Comparison of ENCODE assay signal across 18 cellular contexts in genomic region chr9:133864011-133864410, GRCh38.
A peak's percentile ranks its signal among the peaks of the same experiment; 100 is the strongest.
DNase-seq lines count a peak whose midpoint lies in the region; TF ChIP-seq lines count a peak whose summit lies in the region.
"Had no signal": no experiment of that assay in that cellular context is flagged by ENCODE, and none has a peak within 500 bp of the region (broad histone marks: within the 10 kb centered on the region; RNA-seq: fewer than 3 reads in every experiment).

No MANE protein-coding gene starts in this region.

- H3K27me3 Mint-ChIP-seq in nephron progenitor cell (ENCODE audit: low read depth, poor library complexity), result peaks cover 3% of the 10 kb centered on the region
- H3K27me3 Mint-ChIP-seq in CD8-positive, alpha-beta memory T cell, result peaks cover 0 to 5% of the 10 kb centered on the region in 2 donors

- no peak overlapping the region for H3K27ac ChIP-seq in CD8-positive, alpha-beta memory T cell (ENCODE audit: low read depth, low read length)

- DNase-seq in A172 (ENCODE audit: low spot score) (peak; percentile 19), RPMI7951 (ENCODE audit: low read depth) (peak; percentile 68), fibroblast of villous mesenchyme (ENCODE audit: low read depth) (peak; percentile 63), nephron progenitor cell (no peak), retina (no peak), NCI-H526 (lab: John Stamatoyannopoulos, UW) (no peak), dedifferentiated amniotic fluid mesenchymal stem cell (ENCODE audit: extremely low spot score) (no peak)
- DNase-seq in CD8-positive, alpha-beta memory T cell, result no peak
- DNase-seq: CD8-positive, alpha-beta T cell; KG1; NCI-H1092 treated with DMSO at 0.1 percent for 48 hours; NCI-H2227 treated with DMSO at 0.1 percent for 48 hours; nucleus accumbens; SHP77; stimulated activated CD4-positive, alpha-beta T cell treated with anti-CD3 and anti-CD28 coated beads, Interleukin-4, amount 100 ng/mL, for 4 hours; thyroid gland had no signal

- peak overlapping the region; percentile 54 for H3K27ac Mint-ChIP-seq in nephron progenitor cell
- no peak overlapping the region for H3K27ac Mint-ChIP-seq in CD8-positive, alpha-beta memory T cell
- H3K27ac Mint-ChIP-seq: activated T-helper 2 cell treated with anti-CD3 and anti-CD28 coated beads, Interferon-gamma antibody, Interleukin-2, Interleukin-4, amounts not matched to agents 10 μg/mL and 5 μg/mL and 100 μg/mL, durations not matched to agents 14 hours and 24 hours and 36 hours; CD8-positive, alpha-beta T cell had no signal

- H3K9me3 Mint-ChIP-seq in nephron progenitor cell, result peaks cover 24% of the 10 kb centered on the region
- H3K9me3 Mint-ChIP-seq in CD8-positive, alpha-beta memory T cell, result peaks cover 2 to 10% (median 7%) of the 10 kb centered on the region in 5 donors

- H3K27me3 ChIP-seq in CD8-positive, alpha-beta memory T cell (ENCODE audit: insufficient read depth, low read length, poor library complexity, severe bottlenecking), result no peaks in the 10 kb centered on the region
- H3K27me3 ChIP-seq: thyroid gland had no signal

- H3K9me3 ChIP-seq in CD8-positive, alpha-beta memory T cell (ENCODE audit: low read length), result no peaks in the 10 kb centered on the region
- H3K9me3 ChIP-seq: A549, thyroid gland had no signal

- CTCF ChIA-PET in CD8-positive, alpha-beta memory T cell (lab: Charles Lee), result no interaction called here

- H3K4me1 Mint-ChIP-seq in nephron progenitor cell, result peaks cover 43% of the 10 kb centered on the region
- H3K4me1 Mint-ChIP-seq in CD8-positive, alpha-beta memory T cell, result no peaks in the 10 kb centered on the region

- H3K4me3 Mint-ChIP-seq in nephron progenitor cell, result no peak overlapping the region
- no peak overlapping the region for H3K4me3 Mint-ChIP-seq in CD8-positive, alpha-beta memory T cell
- H3K4me3 Mint-ChIP-seq: CD8-positive, alpha-beta T cell had no signal

- POLR2A ChIA-PET in CD8-positive, alpha-beta memory T cell (lab: Charles Lee), result no interaction called here

- TF ChIP-seq CTCF in fibroblast of villous mesenchyme (IDR thresholded peaks at IDR 0.05; ENCODE audit: insufficient read depth, low read depth, low read length), result no peak
- TF ChIP-seq CTCF in nephron progenitor cell (IDR thresholded peaks at IDR 0.05), result no peak

- H3K36me3 ChIP-seq in CD8-positive, alpha-beta memory T cell (ENCODE audit: insufficient read depth, low read length), result no peaks in the 10 kb centered on the region
- H3K36me3 ChIP-seq: thyroid gland had no signal

- H3K36me3 Mint-ChIP-seq in nephron progenitor cell (ENCODE audit: low read depth), result peaks cover 27% of the 10 kb centered on the region
- peaks cover 0 to 11% (median 0%) of the 10 kb centered on the region in 3 donors for H3K36me3 Mint-ChIP-seq in CD8-positive, alpha-beta memory T cell

- H3K4me3 ChIP-seq in fibroblast of villous mesenchyme (ENCODE audit: low read depth, low read length), result no peak overlapping the region
- no peak overlapping the region for H3K4me3 ChIP-seq in CD8-positive, alpha-beta memory T cell (ENCODE audit: low read length)
- H3K4me3 ChIP-seq: A549, thyroid gland had no signal

- H3K4me1 ChIP-seq in CD8-positive, alpha-beta memory T cell (ENCODE audit: insufficient read depth, low read length), result no peaks in the 10 kb centered on the region
- H3K4me1 ChIP-seq: A549 had no signal

Comparison
In these comparisons a context has a peak if more than half of its experiments do, and no peak if none do; other contexts are left out.
1. DNase-seq: peak in A172 (single experiment), RPMI7951 (single experiment) and fibroblast of villous mesenchyme (single experiment); none in nephron progenitor cell (single experiment), retina (single experiment), CD8-positive, alpha-beta memory T cell (0 of 5), NCI-H526 (0 of 2) and dedifferentiated amniotic fluid mesenchymal stem cell (single experiment).